Comparison of ENCODE assay signal across 8 cellular contexts in genomic region chr18:3256693-3257626, GRCh38. TPM values are rescaled to one million over a fixed set of nuclear protein-coding genes. Genes with fewer than 3 reads are reported as not detected.
DNase-seq lines count a peak whose midpoint lies in the region; ATAC-seq, FAIRE-seq and TF ChIP-seq lines count a peak whose summit lies in the region.

No MANE protein-coding gene starts in this region.

- no peak overlapping the region for H3K4me3 ChIP-seq in HepG2 (replicated peaks in 1 of 3; ENCODE audit: insufficient read depth in 1 of 3, low read depth in 2 of 3, low read length in 3 of 3)

- CTCF ChIA-PET in HepG2 (lab: Yijun Ruan, JAX; ENCODE audit: low intra/inter-chr PET ratio, low total read pairs) = no interaction called here

- peak; percentile 44 for FAIRE-seq in HepG2 (lab: Jason Lieb, UNC)

- no peaks in the 10 kb centered on the region for H3K27me3 Mint-ChIP-seq in activated naive CD8-positive, alpha-beta T cell treated with anti-CD3 and anti-CD28 coated beads, Interleukin-2, amount 50 U/mL, for 24 hours

- no peak for TF ChIP-seq POLR2A in HepG2 (IDR thresholded peaks at IDR 0.05; ENCODE audit: insufficient read depth in 1 of 2, low read depth in 2 of 2, low read length in 2 of 2)

- no peaks in the 10 kb centered on the region; a peak in 2 of 5 replicates for H3K27me3 ChIP-seq in HepG2 (ENCODE audit: control insufficient read depth in 1 of 2, insufficient read depth in 2 of 2, low read length in 2 of 2)

- BruUV-seq in HepG2 (replicated peaks; lab: Mats Ljungman, UMichigan) = no TSS peak

- H3K4me1 Mint-ChIP-seq in activated naive CD8-positive, alpha-beta T cell treated with anti-CD3 and anti-CD28 coated beads, Interleukin-2, amount 50 U/mL, for 24 hours = peaks cover 82% of the 10 kb centered on the region

- H3K27ac ChIP-seq in 22Rv1 (peak overlapping the region; percentile 86), HepG2 (ENCODE audit: extremely low read length, insufficient read depth, low read length) (peak overlapping the region; percentile 73)

- no peak overlapping the region for H2AFZ ChIP-seq in HepG2 (ENCODE audit: low read length)

- DNase-seq in activated naive CD8-positive, alpha-beta T cell treated with anti-CD3 and anti-CD28 coated beads, Interleukin-2, amount 50 U/mL, for 24 hours = no peak
- DNase-seq in HepG2 (ENCODE audit: low spot score) (peak; percentile 84), H4 (ENCODE audit: low spot score) (no peak), iPS-NIHi11 (ENCODE audit: low spot score) (no peak)
- DNase-seq in stimulated activated CD4-positive, alpha-beta T cell treated with anti-CD3 and anti-CD28 coated beads, Interleukin-2, amount 100 ng/mL, for 48 hours = no peak

- 0 out of 2 replicates have a peak, but pooled peaks cover 1% of the 10 kb centered on the region for H4K20me1 ChIP-seq in HepG2 (ENCODE audit: insufficient read depth, low read length)

- H3K79me2 ChIP-seq in HepG2 (ENCODE audit: insufficient read depth, low read length) = peaks cover 25% of the 10 kb centered on the region

- H3K9ac ChIP-seq in HepG2 (ENCODE audit: insufficient read depth, low read depth, low read length) = peak overlapping the region; percentile 51; the same call in 1 of the 2 replicates

- H3K4me3 Mint-ChIP-seq in activated naive CD8-positive, alpha-beta T cell treated with anti-CD3 and anti-CD28 coated beads, Interleukin-2, amount 50 U/mL, for 24 hours = no peak overlapping the region

- H3K4me2 ChIP-seq in HepG2 (ENCODE audit: low read depth, low read length) = peak overlapping the region; percentile 51

- POLR2A ChIA-PET in HepG2 (lab: Yijun Ruan, JAX) = interaction anchor here (1.0 to 3.6 kb wide), 10 partner anchors 10 to 409 kb away, joined by 3 to 48 read pairs (median 4); partner anchors contain the start of gene MYL12A

- no peak for TF ChIP-seq CTCF in 22Rv1 (IDR thresholded peaks at IDR 0.05)
- TF ChIP-seq CTCF in HepG2 (CRISPR knock-in tag; IDR thresholded peaks at IDR 0.05) = no peak

- TF ChIP-seq EP300 in HepG2 (IDR thresholded peaks at IDR 0.05; ENCODE audit: low read depth in 2 of 2, low read length in 2 of 2) (peak in 1 of 2 experiments; percentile 44; a peak in 1 of 4 replicates), HepG2 (CRISPR knock-in tag; IDR thresholded peaks at IDR 0.05; ENCODE audit: borderline replicate concordance) (no peak)

- H3K36me3 Mint-ChIP-seq in activated naive CD8-positive, alpha-beta T cell treated with anti-CD3 and anti-CD28 coated beads, Interleukin-2, amount 50 U/mL, for 24 hours (ENCODE audit: low read depth) = peaks cover 59% of the 10 kb centered on the region

- H3K27ac Mint-ChIP-seq in activated naive CD8-positive, alpha-beta T cell treated with anti-CD3 and anti-CD28 coated beads, Interleukin-2, amount 50 U/mL, for 24 hours = peak overlapping the region; percentile 74

- no peaks in the 10 kb centered on the region for H3K9me3 ChIP-seq in HepG2 (ENCODE audit: low read length)

- H3K4me1 ChIP-seq in HepG2 (ENCODE audit: insufficient read depth, low read length) = peaks cover 62% of the 10 kb centered on the region

- intact Hi-C loops in HepG2 (cut with micrococcal nuclease; ENCODE audit: unreplicated experiment) = no loop called here

- WGBS in HepG2 (ENCODE audit: low lambda C conversion rate) = 44% methylated on average over 5 of the region's 5 CpGs

- TF ChIP-seq RAD21 in HepG2 (CRISPR knock-in tag; IDR thresholded peaks at IDR 0.05) = no peak

- in situ Hi-C loops in HepG2 (cut with HindIII; ENCODE audit: extremely low pct_ligation_motif_present, low pct_unique_long_range_greater_than_20kb) = no loop called here

- ATAC-seq in GM21576 (IDR thresholded peaks at IDR 0.05; ENCODE audit: unreplicated experiment) = peak; percentile 28
- no peak for ATAC-seq in activated naive CD8-positive, alpha-beta T cell treated with anti-CD3 and anti-CD28 coated beads, Interleukin-2, amount 50 U/mL, for 24 hours
- peak; percentile 61 for ATAC-seq in HepG2
- no peak for ATAC-seq in GM19395 (IDR thresholded peaks at IDR 0.05; ENCODE audit: unreplicated experiment)

- H3K36me3 ChIP-seq in HepG2 (replicated peaks in 1 of 2; ENCODE audit: control insufficient read depth in 1 of 2, insufficient read depth in 2 of 2, low read length in 2 of 2) = peaks cover 4 to 27% of the 10 kb centered on the region in 2 experiments; a peak in 4 of 5 replicates

- H3K9me3 Mint-ChIP-seq in activated naive CD8-positive, alpha-beta T cell treated with anti-CD3 and anti-CD28 coated beads, Interleukin-2, amount 50 U/mL, for 24 hours = no peaks in the 10 kb centered on the region

RNA-seq across cellular contexts. Expression of gene MYL12B, which starts 5.0 kb away (rescaled TPM):
- total RNA-seq in HepG2 (2016; rRNA removed; fragmentation: Illumina TruSeq; extraction: Trizol) = 340 and 475 TPM in 2 replicates
- 118 and 121 TPM in 2 replicates for total RNA-seq in HepG2 (2016; cell fraction: cytosol; rRNA removed; fragmentation: Illumina TruSeq; extraction: Trizol; ENCODE audit: low read depth)
- 344 and 488 TPM in 2 replicates for total RNA-seq in HepG2 (2016; cell fraction: insoluble cytoplasmic fraction; rRNA removed; fragmentation: Illumina TruSeq; extraction: Trizol)
- total RNA-seq in HepG2 (2016; cell fraction: membrane; rRNA removed; fragmentation: Illumina TruSeq; extraction: Trizol) = 130 and 135 TPM in 2 replicates
- 113 and 117 TPM in 2 replicates for total RNA-seq in HepG2 (2016; cell fraction: nucleus; rRNA removed; fragmentation: Illumina TruSeq; extraction: Trizol)
- polyA plus RNA-seq in HepG2 (2011; rRNA removed) = 238 and 265 TPM in 2 replicates
- 202 and 250 TPM in 2 replicates for polyA plus RNA-seq in HepG2 (2011; cell fraction: cytosol; rRNA removed)
- 45.6 and 55.4 TPM in 2 replicates for polyA plus RNA-seq in HepG2 (2011; cell fraction: nucleus; rRNA removed)
- polyA plus RNA-seq in HepG2 (2012) = 212 and 213 TPM in 2 replicates
- 96.0 and 108 TPM in 2 replicates for polyA plus RNA-seq in HepG2 (2016; cell fraction: cytosol; fragmentation: Illumina TruSeq; extraction: Trizol; ENCODE audit: low read depth)
- polyA plus RNA-seq in HepG2 (2016; cell fraction: insoluble cytoplasmic fraction; fragmentation: Illumina TruSeq; extraction: Trizol; ENCODE audit: low read depth) = 470 and 496 TPM in 2 replicates
- polyA plus RNA-seq in HepG2 (2016; cell fraction: membrane; fragmentation: Illumina TruSeq; extraction: Trizol; ENCODE audit: low read depth) = 102 and 106 TPM in 2 replicates
- 168 and 175 TPM in 2 replicates for polyA plus RNA-seq in HepG2 (2016; cell fraction: nucleus; fragmentation: Illumina TruSeq; extraction: Trizol; ENCODE audit: insufficient read depth, low read depth)
- 114 and 173 TPM in 2 replicates for polyA minus RNA-seq in HepG2 (2011; rRNA and poly(A)+ RNA removed; ENCODE audit: low replicate concordance)
- polyA minus RNA-seq in HepG2 (2011; cell fraction: cytosol; rRNA and poly(A)+ RNA removed) = 94.2 and 95.6 TPM in 2 replicates
- polyA minus RNA-seq in HepG2 (2011; cell fraction: nucleus; rRNA and poly(A)+ RNA removed) = 30.6 and 55.3 TPM in 2 replicates
- total RNA-seq in H4 (2014; rRNA removed; shearing (Covaris generic)) = 460 and 468 TPM in 2 replicates

RNA-seq across cellular contexts. Expression of gene MYL12A, which starts 9.4 kb away (rescaled TPM):
- 277 and 357 TPM in 2 replicates for total RNA-seq in HepG2 (2016; rRNA removed; fragmentation: Illumina TruSeq; extraction: Trizol)
- total RNA-seq in HepG2 (2016; cell fraction: cytosol; rRNA removed; fragmentation: Illumina TruSeq; extraction: Trizol; ENCODE audit: low read depth) = 95.1 and 97.4 TPM in 2 replicates
- total RNA-seq in HepG2 (2016; cell fraction: insoluble cytoplasmic fraction; rRNA removed; fragmentation: Illumina TruSeq; extraction: Trizol) = 277 and 377 TPM in 2 replicates
- 78.5 and 96.6 TPM in 2 replicates for total RNA-seq in HepG2 (2016; cell fraction: membrane; rRNA removed; fragmentation: Illumina TruSeq; extraction: Trizol)
- total RNA-seq in HepG2 (2016; cell fraction: nucleus; rRNA removed; fragmentation: Illumina TruSeq; extraction: Trizol) = 143 and 145 TPM in 2 replicates
- polyA plus RNA-seq in HepG2 (2011; rRNA removed) = 243 and 261 TPM in 2 replicates
- 156 and 261 TPM in 2 replicates for polyA plus RNA-seq in HepG2 (2011; cell fraction: cytosol; rRNA removed)
- 65.4 and 82.9 TPM in 2 replicates for polyA plus RNA-seq in HepG2 (2011; cell fraction: nucleus; rRNA removed)
- polyA plus RNA-seq in HepG2 (2012) = 263 and 319 TPM in 2 replicates
- polyA plus RNA-seq in HepG2 (2016; cell fraction: cytosol; fragmentation: Illumina TruSeq; extraction: Trizol; ENCODE audit: low read depth) = 53.2 and 57.8 TPM in 2 replicates
- 305 and 333 TPM in 2 replicates for polyA plus RNA-seq in HepG2 (2016; cell fraction: insoluble cytoplasmic fraction; fragmentation: Illumina TruSeq; extraction: Trizol; ENCODE audit: low read depth)
- 53.7 and 63.8 TPM in 2 replicates for polyA plus RNA-seq in HepG2 (2016; cell fraction: membrane; fragmentation: Illumina TruSeq; extraction: Trizol; ENCODE audit: low read depth)
- polyA plus RNA-seq in HepG2 (2016; cell fraction: nucleus; fragmentation: Illumina TruSeq; extraction: Trizol; ENCODE audit: insufficient read depth, low read depth) = 156 and 160 TPM in 2 replicates
- 91.9 and 99.7 TPM in 2 replicates for polyA minus RNA-seq in HepG2 (2011; rRNA and poly(A)+ RNA removed; ENCODE audit: low replicate concordance)
- polyA minus RNA-seq in HepG2 (2011; cell fraction: cytosol; rRNA and poly(A)+ RNA removed) = 172 and 198 TPM in 2 replicates
- 130 and 202 TPM in 2 replicates for polyA minus RNA-seq in HepG2 (2011; cell fraction: nucleus; rRNA and poly(A)+ RNA removed)
- 437 and 447 TPM in 2 replicates for total RNA-seq in H4 (2014; rRNA removed; shearing (Covaris generic))

RNA-seq across cellular contexts. Expression of gene MYOM1, which starts 37.2 kb away (rescaled TPM):
- 0.46 and 1.0 TPM in 2 replicates for total RNA-seq in HepG2 (2016; rRNA removed; fragmentation: Illumina TruSeq; extraction: Trizol)
- 0.35 and 1.3 TPM in 2 replicates for total RNA-seq in HepG2 (2016; cell fraction: cytosol; rRNA removed; fragmentation: Illumina TruSeq; extraction: Trizol; ENCODE audit: low read depth)
- 0.97 and 0.98 TPM in 2 replicates for total RNA-seq in HepG2 (2016; cell fraction: insoluble cytoplasmic fraction; rRNA removed; fragmentation: Illumina TruSeq; extraction: Trizol)
- 0.49 and 0.76 TPM in 2 replicates for total RNA-seq in HepG2 (2016; cell fraction: membrane; rRNA removed; fragmentation: Illumina TruSeq; extraction: Trizol)
- total RNA-seq in HepG2 (2016; cell fraction: nucleus; rRNA removed; fragmentation: Illumina TruSeq; extraction: Trizol) = 0.47 and 1.3 TPM in 2 replicates
- 0.98 and 1.6 TPM in 2 replicates for polyA plus RNA-seq in HepG2 (2011; rRNA removed)
- 1.0 and 1.4 TPM in 2 replicates for polyA plus RNA-seq in HepG2 (2011; cell fraction: cytosol; rRNA removed)
- polyA plus RNA-seq in HepG2 (2011; cell fraction: nucleus; rRNA removed) = 3.6 and 4.1 TPM in 2 replicates
- polyA plus RNA-seq in HepG2 (2012) = 2.6 and 3.3 TPM in 2 replicates
- 0.16 and 0.17 TPM in 2 replicates for polyA plus RNA-seq in HepG2 (2016; cell fraction: cytosol; fragmentation: Illumina TruSeq; extraction: Trizol; ENCODE audit: low read depth)
- polyA plus RNA-seq in HepG2 (2016; cell fraction: insoluble cytoplasmic fraction; fragmentation: Illumina TruSeq; extraction: Trizol; ENCODE audit: low read depth) = 0.60 and 0.63 TPM in 2 replicates
- 0.25 and 0.37 TPM in 2 replicates for polyA plus RNA-seq in HepG2 (2016; cell fraction: membrane; fragmentation: Illumina TruSeq; extraction: Trizol; ENCODE audit: low read depth)
- 1.1 and 1.2 TPM in 2 replicates for polyA plus RNA-seq in HepG2 (2016; cell fraction: nucleus; fragmentation: Illumina TruSeq; extraction: Trizol; ENCODE audit: insufficient read depth, low read depth)
- 0.75 and 0.82 TPM in 2 replicates for polyA minus RNA-seq in HepG2 (2011; rRNA and poly(A)+ RNA removed; ENCODE audit: low replicate concordance)
- 0.89 and 0.97 TPM in 2 replicates for polyA minus RNA-seq in HepG2 (2011; cell fraction: cytosol; rRNA and poly(A)+ RNA removed)
- polyA minus RNA-seq in HepG2 (2011; cell fraction: nucleus; rRNA and poly(A)+ RNA removed) = 2.8 and 4.2 TPM in 2 replicates
- total RNA-seq in H4 (2014; rRNA removed; shearing (Covaris generic)) = 0.02 TPM in 1 of 2 replicates, not detected in the other

Comparison
In these comparisons a context has a peak if more than half of its experiments do, and no peak if none do; other contexts are left out.
1. ATAC-seq: peak in GM21576 (single experiment) and HepG2 (single experiment); none in activated naive CD8-positive, alpha-beta T cell treated with anti-CD3 and anti-CD28 coated beads, Interleukin-2, amount 50 U/mL, for 24 hours (single experiment) and GM19395 (single experiment).